10 cellular contexts compared by ENCODE assay signal in genomic region chr7:50335795-50336754, GRCh38. TPM values are rescaled to one million over a fixed set of nuclear protein-coding genes. Genes with fewer than 3 reads are reported as not detected.
DNase-seq lines count a peak whose midpoint lies in the region; TF ChIP-seq lines count a peak whose summit lies in the region.
"Had no signal": no experiment of that assay in that cellular context is flagged by ENCODE, and none has a peak within 500 bp of the region (broad histone marks: within the 10 kb centered on the region; RNA-seq: fewer than 3 reads in every experiment).

No MANE protein-coding gene starts in this region.

- H3K9me3 Mint-ChIP-seq in activated naive CD4-positive, alpha-beta T cell treated with anti-CD3 and anti-CD28 coated beads for 36 hours: no peaks in the 10 kb centered on the region

- H3K4me1 ChIP-seq in PC-9 (replicated peaks; ENCODE audit: insufficient read depth): no peaks in the 10 kb centered on the region

- H3K36me3 ChIP-seq in PC-9 (ENCODE audit: low read depth): no peaks in the 10 kb centered on the region

- no peak overlapping the region for H3K4me2 ChIP-seq in PC-9

- intact Hi-C loops in activated naive CD4-positive, alpha-beta T cell treated with anti-CD3 and anti-CD28 coated beads for 36 hours (cut with micrococcal nuclease): loop anchor here (1.0 kb wide), 3 partner anchors 19 to 130 kb away; no protein-coding TSS in a partner anchor
- intact Hi-C loops in PC-9 (cut with micrococcal nuclease; ENCODE audit: unreplicated experiment): no loop called here

- no peak overlapping the region for H3K27ac ChIP-seq in PC-9
- H3K27ac ChIP-seq: C4-2B, VCaP had no signal

- CTCF ChIA-PET in activated naive CD4-positive, alpha-beta T cell treated with anti-CD3 and anti-CD28 coated beads for 36 hours (lab: Charles Lee): interaction anchor here (1.1 to 18.9 kb wide), 7 partner anchors 10 to 131 kb away, joined by 3 to 264 read pairs (median 16); no protein-coding TSS in a partner anchor
- CTCF ChIA-PET in PC-9 (lab: Charles Lee): no interaction called here

- peaks cover 2% of the 10 kb centered on the region for H3K4me1 Mint-ChIP-seq in activated naive CD4-positive, alpha-beta T cell treated with anti-CD3 and anti-CD28 coated beads for 36 hours (ENCODE audit: low read depth)

- POLR2A ChIA-PET in PC-9 (lab: Charles Lee; ENCODE audit: unreplicated experiment): no interaction called here

- H3K4me3 ChIP-seq in PC-9: no peak overlapping the region

- TF ChIP-seq CTCF in PC-9 (conservative IDR thresholded peaks at IDR 0.05): no peak

- H3K9me3 ChIP-seq in PC-9 (ENCODE audit: insufficient read depth, low read depth): no peaks in the 10 kb centered on the region

- H3K4me3 Mint-ChIP-seq in activated naive CD4-positive, alpha-beta T cell treated with anti-CD3 and anti-CD28 coated beads for 36 hours: no peak overlapping the region

- H3K27me3 ChIP-seq in PC-9 (ENCODE audit: insufficient read depth, low read depth): peaks cover 76% of the 10 kb centered on the region

- no peaks in the 10 kb centered on the region for H3K27me3 Mint-ChIP-seq in activated naive CD4-positive, alpha-beta T cell treated with anti-CD3 and anti-CD28 coated beads for 36 hours (ENCODE audit: low read depth)

- no peaks in the 10 kb centered on the region for H4K20me1 ChIP-seq in PC-9 (ENCODE audit: insufficient read depth)

- H3K79me2 ChIP-seq in PC-9 (ENCODE audit: low read depth): no peaks in the 10 kb centered on the region

- H3K36me3 Mint-ChIP-seq in activated naive CD4-positive, alpha-beta T cell treated with anti-CD3 and anti-CD28 coated beads for 36 hours (ENCODE audit: low read depth): peaks cover 53% of the 10 kb centered on the region

- H2AFZ ChIP-seq in PC-9: no peak overlapping the region

- DNase-seq in SIG-M5 treated with dmso at 0.1 percent for 504 hours (lab: John Stamatoyannopoulos, UW; ENCODE audit: unreplicated experiment) (peak; percentile 77), SIG-M5 (lab: John Stamatoyannopoulos, UW) (no peak), SK-N-DZ (ENCODE audit: low spot score) (peak; percentile 86), NCI-H2029 (lab: John Stamatoyannopoulos, UW) (no peak), PC-9 (no peak), iPS-NIHi11 (ENCODE audit: low spot score) (no peak)
- peak; percentile 91 for DNase-seq in activated naive CD4-positive, alpha-beta T cell treated with anti-CD3 and anti-CD28 coated beads for 36 hours
- DNase-seq in stimulated activated CD4-positive, alpha-beta T cell treated with anti-CD3 and anti-CD28 coated beads, Interleukin-4, amount 100 ng/mL, for 24 hours: peak; percentile 83

- H3F3A ChIP-seq in PC-9 (ENCODE audit: insufficient read depth, low read depth): peaks cover 12% of the 10 kb centered on the region; the same call in 1 of the 2 replicates

- H3K9me2 ChIP-seq in PC-9 (ENCODE audit: insufficient read depth): no peaks in the 10 kb centered on the region

- no TSS peak for BruUV-seq in PC-9 (replicated peaks; lab: Mats Ljungman, UMichigan)

- H3K27ac Mint-ChIP-seq in activated naive CD4-positive, alpha-beta T cell treated with anti-CD3 and anti-CD28 coated beads for 36 hours: no peak overlapping the region

RNA-seq across cellular contexts. Expression of gene IKZF1, which starts 31.6 kb away (rescaled TPM):
- not detected in 2 replicates for polyA plus RNA-seq in SK-N-DZ (2014; cell fraction: cytosol; rRNA removed)
- not detected in 2 replicates for polyA plus RNA-seq in SK-N-DZ (2014; cell fraction: nucleus; rRNA removed)
- total RNA-seq in activated naive CD4-positive, alpha-beta T cell treated with anti-CD3 and anti-CD28 coated beads for 36 hours: 100 to 1,000 TPM; 213 to 226 TPM
- total RNA-seq in PC-9 (2021): not detected in 2 replicates

Comparison
In these comparisons a context has a peak if more than half of its experiments do, and no peak if none do; other contexts are left out.
1. DNase-seq: peak in SIG-M5 treated with dmso at 0.1 percent for 504 hours (single experiment), SK-N-DZ (single experiment), activated naive CD4-positive, alpha-beta T cell treated with anti-CD3 and anti-CD28 coated beads for 36 hours (single experiment) and stimulated activated CD4-positive, alpha-beta T cell treated with anti-CD3 and anti-CD28 coated beads, Interleukin-4, amount 100 ng/mL, for 24 hours (single experiment); none in SIG-M5 (single experiment), NCI-H2029 (single experiment), PC-9 (0 of 2) and iPS-NIHi11 (single experiment).
2. RNA of gene IKZF1, which starts 31.6 kb away (total RNA-seq): 213 to 226 TPM in activated naive CD4-positive, alpha-beta T cell treated with anti-CD3 and anti-CD28 coated beads for 36 hours; not detected in PC-9; every median in the first group is over 100 times any median in the second.